In the genomic region with DNA sequence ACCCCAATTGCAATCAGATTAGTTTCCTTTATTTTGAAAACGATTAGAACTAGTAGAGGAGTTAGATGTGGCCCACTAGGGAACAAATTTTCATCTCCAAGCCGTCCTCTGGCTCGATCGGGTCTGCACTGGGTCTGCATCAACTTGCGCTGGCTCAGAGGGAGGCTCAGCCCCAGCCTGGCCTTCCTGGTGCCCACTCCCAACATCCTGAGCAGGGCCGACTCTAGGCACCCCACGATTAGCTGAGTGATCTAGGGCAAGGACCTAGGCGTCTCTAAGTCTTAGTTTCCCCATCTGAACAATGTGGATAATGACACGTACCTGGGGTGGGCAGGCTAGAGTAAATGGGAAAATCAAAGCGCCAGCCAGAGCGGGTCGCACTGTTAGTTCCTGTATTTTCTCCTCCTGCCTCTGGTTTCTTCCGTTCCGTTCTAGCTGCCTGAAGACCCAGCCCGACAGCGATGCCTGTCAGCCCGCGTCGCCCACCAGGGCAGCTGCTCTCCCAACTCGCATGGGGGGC, we compare ENCODE assay signal across 14 cellular contexts. TPM values are rescaled to one million over a fixed set of nuclear protein-coding genes. Genes with fewer than 3 reads are reported as not detected.
DNase-seq lines count a peak whose midpoint lies in the region; ATAC-seq and TF ChIP-seq lines count a peak whose summit lies in the region.
"Had no signal": no experiment of that assay in that cellular context is flagged by ENCODE, and none has a peak within 500 bp of the region (broad histone marks: within the 10 kb centered on the region; RNA-seq: fewer than 3 reads in every experiment).

No MANE protein-coding gene starts in this region.

- no peak for DNase-seq in activated CD4-positive, alpha-beta memory T cell treated with anti-CD3 and anti-CD28 coated beads for 36 hours
- no peak for DNase-seq in activated CD4-positive, alpha-beta memory T cell treated with anti-CD3 and anti-CD28 coated beads, Interleukin-2, amount 10 ng/mL, durations not matched to agents 7 days and 5 days
- DNase-seq in mesothelial cell of epicardium (ENCODE audit: low spot score in 2 of 2, unreplicated experiment in 2 of 2) (no peak), transverse colon (no peak), NAMALWA (ENCODE audit: low spot score) (no peak), head of caudate nucleus (no peak)
- DNase-seq: amygdala, glutamatergic neuron, NCI-H526 treated with DMSO at 0.1 percent for 48 hours had no signal

- in situ Hi-C loops in transverse colon (cut with MboI; ENCODE audit: low pct_ligation_motif_present in 1 of 4, low pct_unique_long_range_greater_than_20kb in 1 of 4, low sequenced_read_pairs in 3 of 4): no loop called here

- H3K27ac Mint-ChIP-seq in activated CD4-positive, alpha-beta memory T cell treated with anti-CD3 and anti-CD28 coated beads for 36 hours: no peak overlapping the region
- H3K27ac Mint-ChIP-seq in activated CD4-positive, alpha-beta memory T cell treated with anti-CD3 and anti-CD28 coated beads, Interleukin-2, amount 10 ng/mL, durations not matched to agents 7 days and 5 days: no peak overlapping the region
- no peak overlapping the region for H3K27ac Mint-ChIP-seq in mesothelial cell of epicardium
- H3K27ac Mint-ChIP-seq: stimulated activated memory B cell treated with anti-CD40 and anti-IgM and Interleukin-4, amounts not matched to agents 10 μg/mL and 1 μg/mL and 100 μg/mL, for 72 hours had no signal

- H3K27me3 Mint-ChIP-seq in activated CD4-positive, alpha-beta memory T cell treated with anti-CD3 and anti-CD28 coated beads for 36 hours: peaks cover 77% of the 10 kb centered on the region
- peaks cover 84% of the 10 kb centered on the region for H3K27me3 Mint-ChIP-seq in activated CD4-positive, alpha-beta memory T cell treated with anti-CD3 and anti-CD28 coated beads, Interleukin-2, amount 10 ng/mL, durations not matched to agents 7 days and 5 days
- peaks cover 95% of the 10 kb centered on the region for H3K27me3 Mint-ChIP-seq in mesothelial cell of epicardium (ENCODE audit: low read depth)

- intact Hi-C loops in activated CD4-positive, alpha-beta memory T cell treated with anti-CD3 and anti-CD28 coated beads for 36 hours (cut with micrococcal nuclease): loop anchor here (2.0 kb wide), 1 partner anchor 13 kb away; no protein-coding TSS in a partner anchor
- intact Hi-C loops in transverse colon (cut with DNase I; ENCODE audit: low total_unique reads) (loop anchor here (10.0 kb wide), 1 partner anchor 387 kb away; no protein-coding TSS in a partner anchor), head of caudate nucleus (cut with DNase I) (loop anchor here (10.0 kb wide), 1 partner anchor 677 kb away; no protein-coding TSS in a partner anchor)

- H3K36me3 ChIP-seq in ectodermal cell (ENCODE audit: control insufficient read depth, insufficient read depth, low read length): no peaks in the 10 kb centered on the region
- no peaks in the 10 kb centered on the region for H3K36me3 ChIP-seq in transverse colon

- H3K4me1 Mint-ChIP-seq in activated CD4-positive, alpha-beta memory T cell treated with anti-CD3 and anti-CD28 coated beads for 36 hours (ENCODE audit: low read depth): peaks cover 6% of the 10 kb centered on the region
- H3K4me1 Mint-ChIP-seq in activated CD4-positive, alpha-beta memory T cell treated with anti-CD3 and anti-CD28 coated beads, Interleukin-2, amount 10 ng/mL, durations not matched to agents 7 days and 5 days: peaks cover 4% of the 10 kb centered on the region
- H3K4me1 Mint-ChIP-seq in mesothelial cell of epicardium: peaks cover 26% of the 10 kb centered on the region

- peak overlapping the region; percentile 23 for H3K4me3 Mint-ChIP-seq in activated CD4-positive, alpha-beta memory T cell treated with anti-CD3 and anti-CD28 coated beads for 36 hours
- H3K4me3 Mint-ChIP-seq in activated CD4-positive, alpha-beta memory T cell treated with anti-CD3 and anti-CD28 coated beads, Interleukin-2, amount 10 ng/mL, durations not matched to agents 7 days and 5 days: no peak overlapping the region
- peak overlapping the region; percentile 77 for H3K4me3 Mint-ChIP-seq in mesothelial cell of epicardium

- H3K4me1 ChIP-seq in ectodermal cell (ENCODE audit: control insufficient read depth, insufficient read depth, low read length) (peaks cover 5% of the 10 kb centered on the region), transverse colon (peaks cover 0 to 13% (median 8%) of the 10 kb centered on the region in 4 donors)
- H3K4me1 ChIP-seq: A549 had no signal

- 4 to 5% methylated on average over 20 of the region's 20 CpGs for WGBS in ectodermal cell, 2 experiments
- 33 to 44% methylated on average over 2 to 20 of the region's 20 CpGs for WGBS in transverse colon (ENCODE audit: low coverage in 1 of 2), 2 donors

- H3K36me3 Mint-ChIP-seq in activated CD4-positive, alpha-beta memory T cell treated with anti-CD3 and anti-CD28 coated beads for 36 hours: no peaks in the 10 kb centered on the region
- no peaks in the 10 kb centered on the region for H3K36me3 Mint-ChIP-seq in activated CD4-positive, alpha-beta memory T cell treated with anti-CD3 and anti-CD28 coated beads, Interleukin-2, amount 10 ng/mL, durations not matched to agents 7 days and 5 days (ENCODE audit: low read depth)
- peaks cover 11% of the 10 kb centered on the region for H3K36me3 Mint-ChIP-seq in mesothelial cell of epicardium
- H3K36me3 Mint-ChIP-seq: stimulated activated memory B cell treated with anti-CD40 and anti-IgM and Interleukin-4, amounts not matched to agents 10 μg/mL and 1 μg/mL and 100 μg/mL, for 72 hours had no signal

- no peak for TF ChIP-seq CTCF in mesothelial cell of epicardium (IDR thresholded peaks at IDR 0.05; ENCODE audit: unreplicated experiment)
- no peak for TF ChIP-seq CTCF in transverse colon (IDR thresholded peaks at IDR 0.05)

- POLR2A ChIA-PET in activated CD4-positive, alpha-beta memory T cell treated with anti-CD3 and anti-CD28 coated beads for 36 hours (lab: Charles Lee): no interaction called here
- POLR2A ChIA-PET in activated CD4-positive, alpha-beta memory T cell treated with anti-CD3 and anti-CD28 coated beads, Interleukin-2, amount 10 ng/mL, durations not matched to agents 7 days and 5 days (lab: Charles Lee): interaction anchor here (1.3 kb wide), 1 partner anchor 20 kb away, joined by 3 read pairs; no protein-coding TSS in a partner anchor

- no peak for TF ChIP-seq POLR2A in transverse colon (IDR thresholded peaks at IDR 0.05)

- no peak overlapping the region for H3K27ac ChIP-seq in ectodermal cell (ENCODE audit: insufficient read depth, low read depth, low read length, poor library complexity, severe bottlenecking)
- H3K27ac ChIP-seq in transverse colon: peak overlapping the region; percentile 31 to 95 (median 78)
- H3K27ac ChIP-seq: A549, VCaP had no signal

- TF ChIP-seq EP300 in transverse colon (IDR thresholded peaks at IDR 0.05; ENCODE audit: low read depth): no peak

- no peak for ATAC-seq in HG03521 (IDR thresholded peaks at IDR 0.05; ENCODE audit: unreplicated experiment)
- ATAC-seq: stimulated activated memory B cell treated with anti-CD40 and anti-IgM and Interleukin-4, amounts not matched to agents 10 μg/mL and 1 μg/mL and 100 μg/mL, for 72 hours had no signal

- no peaks in the 10 kb centered on the region for H3K9me3 Mint-ChIP-seq in activated CD4-positive, alpha-beta memory T cell treated with anti-CD3 and anti-CD28 coated beads for 36 hours
- H3K9me3 Mint-ChIP-seq in activated CD4-positive, alpha-beta memory T cell treated with anti-CD3 and anti-CD28 coated beads, Interleukin-2, amount 10 ng/mL, durations not matched to agents 7 days and 5 days: no peaks in the 10 kb centered on the region
- H3K9me3 Mint-ChIP-seq in mesothelial cell of epicardium: no peaks in the 10 kb centered on the region
- H3K9me3 Mint-ChIP-seq: stimulated activated memory B cell treated with anti-CD40 and anti-IgM and Interleukin-4, amounts not matched to agents 10 μg/mL and 1 μg/mL and 100 μg/mL, for 72 hours had no signal

- peak overlapping the region; percentile 22 for H3K4me3 ChIP-seq in ectodermal cell (ENCODE audit: insufficient read depth, low read depth, low read length)
- H3K4me3 ChIP-seq in transverse colon: peak overlapping the region in 2 of 4 donors; percentile 17 to 51

- CTCF ChIA-PET in activated CD4-positive, alpha-beta memory T cell treated with anti-CD3 and anti-CD28 coated beads for 36 hours (lab: Charles Lee): interaction anchor here (0.6 kb wide), 1 partner anchor 35 kb away, joined by 4 read pairs; no protein-coding TSS in a partner anchor
- CTCF ChIA-PET in activated CD4-positive, alpha-beta memory T cell treated with anti-CD3 and anti-CD28 coated beads, Interleukin-2, amount 10 ng/mL, durations not matched to agents 7 days and 5 days (lab: Charles Lee): interaction anchor here (1.0 to 2.3 kb wide), 2 partner anchors 32 to 117 kb away, joined by 3 to 5 read pairs; no protein-coding TSS in a partner anchor

- peaks cover 100% of the 10 kb centered on the region for H3K27me3 ChIP-seq in ectodermal cell (ENCODE audit: control insufficient read depth, insufficient read depth, low read length, poor library complexity, severe bottlenecking)
- H3K27me3 ChIP-seq in transverse colon: peaks cover 97% of the 10 kb centered on the region

- no peaks in the 10 kb centered on the region for H3K9me3 ChIP-seq in ectodermal cell (ENCODE audit: control insufficient read depth, low read length)
- no peaks in the 10 kb centered on the region for H3K9me3 ChIP-seq in transverse colon
- H3K9me3 ChIP-seq: A549 had no signal

RNA-seq across cellular contexts. Expression of a gene that starts 7.7 kb away (rescaled TPM):
- not detected for total RNA-seq in activated CD4-positive, alpha-beta memory T cell treated with anti-CD3 and anti-CD28 coated beads for 36 hours
- total RNA-seq in activated CD4-positive, alpha-beta memory T cell treated with anti-CD3 and anti-CD28 coated beads, Interleukin-2, amount 10 ng/mL, durations not matched to agents 7 days and 5 days: not detected
- 0.56 TPM for polyA plus RNA-seq in ectodermal cell (2013, experiment 1 of 4)
- polyA plus RNA-seq in ectodermal cell (2013, experiment 2 of 4): 0.48 TPM
- polyA plus RNA-seq in ectodermal cell (2013, experiment 3 of 4): 0.91 TPM
- 0.89 TPM for polyA plus RNA-seq in ectodermal cell (2013, experiment 4 of 4)
- total RNA-seq in mesothelial cell of epicardium (32.8 to 34.3 TPM (median 33.3 TPM) in 3 replicates), transverse colon (10 to 100 TPM; 24.6 to 87.6 (median 40.9) TPM)

Comparison
In these comparisons a context has a peak if more than half of its experiments do, and no peak if none do; other contexts are left out.
1. RNA of a gene that starts 7.7 kb away (total RNA-seq): 24.6 to 87.6 TPM in transverse colon and 32.8 to 34.3 TPM in mesothelial cell of epicardium; not detected in activated CD4-positive, alpha-beta memory T cell treated with anti-CD3 and anti-CD28 coated beads for 36 hours and not detected in activated CD4-positive, alpha-beta memory T cell treated with anti-CD3 and anti-CD28 coated beads, Interleukin-2, amount 10 ng/mL, durations not matched to agents 7 days and 5 days; every median in the first group is over 10 times any median in the second.